In genomic region chr10:55476129-55476528, GRCh38 we compare ENCODE assay signal across 28 cellular contexts.
"Had no signal": no experiment of that assay in that cellular context is flagged by ENCODE, and none has a peak within 500 bp of the region (broad histone marks: within the 10 kb centered on the region; RNA-seq: fewer than 3 reads in every experiment).

No MANE protein-coding gene starts in this region.

- ATAC-seq: left cardiac atrium; left ventricle myocardium superior; right lobe of liver; stimulated activated naive CD8-positive, alpha-beta T cell treated with anti-CD3 and anti-CD28 coated beads, Interleukin-15, Interleukin-2, amounts not matched to agents 100 U/mL and 50 U/mL, for 24 hours had no signal

- H3K36me3 Mint-ChIP-seq: activated naive CD8-positive, alpha-beta T cell; brain had no signal

- H3K27me3 Mint-ChIP-seq: activated naive CD8-positive, alpha-beta T cell; brain; progenitor cell of endocrine pancreas had no signal

- FAIRE-seq: endothelial cell of umbilical vein, frontal cortex, keratinocyte had no signal

- H2AFZ ChIP-seq: hepatocyte had no signal

- H3K4me2 ChIP-seq: hepatocyte had no signal

- H3K4me3 ChIP-seq: hepatocyte, ovary, right lobe of liver, skin epidermis, testis, transverse colon, uterus had no signal

- H3K36me3 ChIP-seq: neutrophil, ovary, right lobe of liver, transverse colon, uterus had no signal

- H3K4me3 Mint-ChIP-seq: activated naive CD8-positive, alpha-beta T cell; brain; nephron progenitor cell had no signal

- H3K4me1 ChIP-seq: right lobe of liver, testis, transverse colon, uterus had no signal

- H3K9me3 ChIP-seq: neutrophil, ovary, right lobe of liver, testis, uterus had no signal

- H3K27ac ChIP-seq: hepatocyte, neutrophil, ovary, right lobe of liver, skin epidermis, testis, transverse colon, uterus had no signal

- DNase-seq: activated CD4-positive, alpha-beta T cell treated with anti-CD3 and anti-CD28 coated beads for 4 hours; activated CD4-positive, alpha-beta T cell treated with anti-CD3 and anti-CD28 coated beads, Interleukin-2, amount 50 U/mL, for 4 hours; activated CD4-positive, CD25-positive, alpha-beta regulatory T cell; activated effector memory CD4-positive, alpha-beta T cell treated with Interleukin-2 at 50 U/mL for 16 hours; activated naive CD4-positive, alpha-beta T cell treated with Interleukin-2 at 50 U/mL for 16 hours; anterior cingulate cortex; cortex of kidney; glutamatergic neuron; left cardiac atrium; left ventricle myocardium superior; nephron progenitor cell; ovary; right lobe of liver; stimulated activated CD4-positive, alpha-beta T cell treated with anti-CD3 and anti-CD28 coated beads, Interleukin-12 subunit alpha, Interleukin-12 subunit beta, amount 100 ng/mL, for 4 hours; stimulated activated CD4-positive, alpha-beta T cell treated with anti-CD3 and anti-CD28 coated beads, Interleukin-4, amount 100 ng/mL, for 1 hour; stimulated activated naive CD8-positive, alpha-beta T cell treated with anti-CD3 and anti-CD28 coated beads, Interleukin-15, Interleukin-2, amounts not matched to agents 100 U/mL and 50 U/mL, for 24 hours; testis; transverse colon; uterus had no signal

- H3K4me1 Mint-ChIP-seq: brain, nephron progenitor cell had no signal

- H3K27ac Mint-ChIP-seq: activated naive CD8-positive, alpha-beta T cell; brain; nephron progenitor cell; progenitor cell of endocrine pancreas had no signal

- H3K27me3 ChIP-seq: hepatocyte, neutrophil, ovary, right lobe of liver, testis, transverse colon, uterus had no signal

- H3K79me2 ChIP-seq: hepatocyte had no signal
